8 cellular contexts compared by ENCODE assay signal in genomic region chr17:45225964-45226530, GRCh38. TPM values are rescaled to one million over a fixed set of nuclear protein-coding genes. Genes with fewer than 3 reads are reported as not detected.
DNase-seq lines count a peak whose midpoint lies in the region; ATAC-seq and TF ChIP-seq lines count a peak whose summit lies in the region.

No MANE protein-coding gene starts in this region.

- H3K27me3 ChIP-seq in uterus: no peaks in the 10 kb centered on the region

- H3K4me3 Mint-ChIP-seq in effector memory CD8-positive, alpha-beta T cell: peak overlapping the region; percentile 97 to 98

- H3K27ac Mint-ChIP-seq in effector memory CD8-positive, alpha-beta T cell: peak overlapping the region; percentile 100

- peak overlapping the region; percentile 5 to 58 for H3K27ac ChIP-seq in uterus

- DNase-seq in 8988T (peak; percentile 38), putamen (ENCODE audit: low spot score) (peak; percentile 44), uterus (peak in 1 of 2 donors; percentile 50), LoVo (ENCODE audit: low spot score) (no peak)
- DNase-seq in Jurkat, Clone E6-1 (ENCODE audit: low read depth, low spot score): peak; percentile 99
- DNase-seq in activated CD4-positive, alpha-beta T cell treated with anti-CD3 and anti-CD28 coated beads, Interleukin-2, amount 50 U/mL, for 4 hours: peak; percentile 93 to 94
- DNase-seq in effector memory CD8-positive, alpha-beta T cell: peak; percentile 89 to 93 (median 90)

- no peaks in the 10 kb centered on the region for H3K9me3 Mint-ChIP-seq in effector memory CD8-positive, alpha-beta T cell

- no peaks in the 10 kb centered on the region for H3K27me3 Mint-ChIP-seq in effector memory CD8-positive, alpha-beta T cell

- no peak for TF ChIP-seq CTCF in uterus (IDR thresholded peaks at IDR 0.05)

- ATAC-seq in GM19452 (IDR thresholded peaks at IDR 0.05; ENCODE audit: unreplicated experiment): peak; percentile 46
- ATAC-seq in effector memory CD8-positive, alpha-beta T cell (replicated peaks): peak; percentile 66

- intact Hi-C loops in uterus (cut with DNase I; ENCODE audit: low total_unique reads): loop anchor here (5.0 kb wide), 1 partner anchor 161 kb away; no protein-coding TSS in a partner anchor

- H3K36me3 Mint-ChIP-seq in effector memory CD8-positive, alpha-beta T cell (ENCODE audit: insufficient read depth): peaks cover 88% of the 10 kb centered on the region

- H3K36me3 ChIP-seq in uterus: no peaks in the 10 kb centered on the region

- H3K4me1 ChIP-seq in uterus: peaks cover 0 to 6% of the 10 kb centered on the region in 2 donors

- H3K4me3 ChIP-seq in Jurkat, Clone E6-1 (ENCODE audit: low read length): peak overlapping the region; percentile 81
- H3K4me3 ChIP-seq in uterus: no peak overlapping the region

- no peak for TF ChIP-seq POLR2A in uterus (IDR thresholded peaks at IDR 0.05)

- H3K4me1 Mint-ChIP-seq in effector memory CD8-positive, alpha-beta T cell (ENCODE audit: low read depth in 2 of 2): peaks cover 71 to 72% of the 10 kb centered on the region in 2 donors

- no peaks in the 10 kb centered on the region for H3K9me3 ChIP-seq in uterus

RNA-seq across cellular contexts. Expression of gene FMNL1, which starts 4.4 kb away (rescaled TPM):
- polyA plus RNA-seq in Jurkat, Clone E6-1 (2012; ENCODE audit: insufficient read depth, insufficient read length): 276 TPM
- total RNA-seq in uterus: 10 to 100 TPM in 1 of 4 donors, 1 to 10 TPM in 3; 2.6 to 12.3 (median 3.6) TPM

RNA-seq across cellular contexts. Expression of gene SPATA32, which starts 35.8 kb away (rescaled TPM):
- polyA plus RNA-seq in Jurkat, Clone E6-1 (2012; ENCODE audit: insufficient read depth, insufficient read length): not detected
- total RNA-seq in uterus: not detected
